21 cellular contexts compared by ENCODE assay signal in genomic region chr4:31461425-31461824, GRCh38.
A peak's percentile ranks its signal among the peaks of the same experiment; 100 is the strongest.
DNase-seq lines count a peak whose midpoint lies in the region; ATAC-seq lines count a peak whose summit lies in the region.
"Had no signal": no experiment of that assay in that cellular context is flagged by ENCODE, and none has a peak within 500 bp of the region (broad histone marks: within the 10 kb centered on the region; RNA-seq: fewer than 3 reads in every experiment).

No MANE protein-coding gene starts in this region.

- H3K9ac ChIP-seq in neuronal stem cell (ENCODE audit: low read depth, low read length, poor library complexity): no peak overlapping the region

- H3K9me3 ChIP-seq in SJCRH30 (replicated peaks) (peaks cover 7% of the 10 kb centered on the region), neuronal stem cell (replicated peaks in 1 of 2; ENCODE audit: control insufficient read depth in 2 of 2, insufficient read depth in 1 of 2, low read depth in 1 of 2, low read length in 2 of 2) (no peaks in the 10 kb centered on the region)

- H3K4ac ChIP-seq in neuronal stem cell (ENCODE audit: low read length): no peak overlapping the region

- no peak overlapping the region for H2BK5ac ChIP-seq in neuronal stem cell (ENCODE audit: low read length)

- H3K79me1 ChIP-seq in neuronal stem cell (ENCODE audit: low read depth, low read length): no peaks in the 10 kb centered on the region

- H3K36me3 ChIP-seq in SJCRH30 (no peaks in the 10 kb centered on the region), neuronal stem cell (replicated peaks in 1 of 2; ENCODE audit: control insufficient read depth in 2 of 2, insufficient read depth in 2 of 2, low read length in 2 of 2) (no peaks in the 10 kb centered on the region)
- H3K36me3 ChIP-seq: heart left ventricle had no signal

- no peaks in the 10 kb centered on the region; the same call in 1 of the 2 replicates for H3K4me1 ChIP-seq in SJCRH30
- no peaks in the 10 kb centered on the region for H3K4me1 ChIP-seq in neuronal stem cell (ENCODE audit: control insufficient read depth in 2 of 2, insufficient read depth in 1 of 2, low read depth in 1 of 2, low read length in 2 of 2)
- H3K4me1 ChIP-seq: heart left ventricle had no signal

- no peak overlapping the region for H3K23ac ChIP-seq in neuronal stem cell (ENCODE audit: low read depth, low read length, poor library complexity)

- H4K8ac ChIP-seq in neuronal stem cell (ENCODE audit: low read depth, low read length): no peak overlapping the region

- no peak overlapping the region for H2BK120ac ChIP-seq in neuronal stem cell (ENCODE audit: low read depth, low read length)

- H3K27ac ChIP-seq in SJCRH30 (no peak overlapping the region), neuronal stem cell (replicated peaks; ENCODE audit: low read length) (no peak overlapping the region)
- H3K27ac ChIP-seq: heart left ventricle, SK-N-MC had no signal

- no peak overlapping the region for H3K4me2 ChIP-seq in neuronal stem cell (ENCODE audit: insufficient read depth, low read length, poor library complexity, severe bottlenecking)
- H3K4me2 ChIP-seq: smooth muscle cell had no signal

- H2BK12ac ChIP-seq in neuronal stem cell (ENCODE audit: low read length): no peak overlapping the region

- ATAC-seq in HG03342 (IDR thresholded peaks at IDR 0.05; ENCODE audit: unreplicated experiment) (no peak), HG03025 (IDR thresholded peaks at IDR 0.05; ENCODE audit: low FRiP score, unreplicated experiment) (no peak)
- ATAC-seq: heart left ventricle had no signal

- no CpG with 5 or more reads among the region's 5 CpGs for WGBS in neuronal stem cell (ENCODE audit: extremely low coverage in 2 of 2, insufficient read length in 2 of 2, insufficient replicate concordance in 1 of 2), 2 donors

- H4K91ac ChIP-seq in neuronal stem cell (ENCODE audit: low read depth, low read length, poor library complexity): no peak overlapping the region

- H2AFZ ChIP-seq in neuronal stem cell (ENCODE audit: low read length): no peak overlapping the region

- H2AK5ac ChIP-seq in neuronal stem cell (ENCODE audit: low read depth, low read length): no peak overlapping the region

- DNase-seq in A172 (ENCODE audit: low spot score) (peak; percentile 91), HK-2 (ENCODE audit: unreplicated experiment) (peak; percentile 38), SJCRH30 (peak; percentile 17), fibroblast of gingiva (ENCODE audit: low read depth) (peak; percentile 30), neuronal stem cell (ENCODE audit: low spot score) (no peak), T-helper 2 cell (no peak)
- DNase-seq: 8988T; activated CD4-positive, alpha-beta T cell treated with anti-CD3 and anti-CD28 coated beads, Interleukin-2, amount 10 ng/mL, durations not matched to agents 7 days and 5 days; activated naive CD4-positive, alpha-beta T cell; CD4-positive, CD25-positive, alpha-beta regulatory T cell; cortex of kidney; heart left ventricle; islet precursor cell; NCI-H2081; NCI-H526 treated with DMSO at 0.1 percent for 48 hours; nephron progenitor cell; trophoblast cell had no signal

- H3K4me3 ChIP-seq in SJCRH30: no peak overlapping the region
- H3K4me3 ChIP-seq in neuronal stem cell (ENCODE audit: low read length in 2 of 2): no peak overlapping the region
- H3K4me3 ChIP-seq: heart left ventricle, SK-N-MC, smooth muscle cell had no signal

- H2BK15ac ChIP-seq in neuronal stem cell (ENCODE audit: low read length): no peak overlapping the region

- H3K27me3 ChIP-seq in SJCRH30 (no peaks in the 10 kb centered on the region), neuronal stem cell (ENCODE audit: control insufficient read depth in 3 of 3, insufficient read depth in 3 of 3, low read depth in 1 of 3, low read length in 3 of 3) (no peaks in the 10 kb centered on the region)
- H3K27me3 ChIP-seq: heart left ventricle had no signal

- no peak overlapping the region for H3K14ac ChIP-seq in neuronal stem cell (ENCODE audit: low read length)

- H3K18ac ChIP-seq in neuronal stem cell (ENCODE audit: low read length): no peak overlapping the region

Comparison
In these comparisons a context has a peak if more than half of its experiments do, and no peak if none do; other contexts are left out.
1. DNase-seq: peak in A172 (single experiment), HK-2 (single experiment), SJCRH30 (2 of 2) and fibroblast of gingiva (single experiment); none in neuronal stem cell (single experiment) and T-helper 2 cell (0 of 5).